ENCODE assay signal across 9 cellular contexts in the genomic region with DNA sequence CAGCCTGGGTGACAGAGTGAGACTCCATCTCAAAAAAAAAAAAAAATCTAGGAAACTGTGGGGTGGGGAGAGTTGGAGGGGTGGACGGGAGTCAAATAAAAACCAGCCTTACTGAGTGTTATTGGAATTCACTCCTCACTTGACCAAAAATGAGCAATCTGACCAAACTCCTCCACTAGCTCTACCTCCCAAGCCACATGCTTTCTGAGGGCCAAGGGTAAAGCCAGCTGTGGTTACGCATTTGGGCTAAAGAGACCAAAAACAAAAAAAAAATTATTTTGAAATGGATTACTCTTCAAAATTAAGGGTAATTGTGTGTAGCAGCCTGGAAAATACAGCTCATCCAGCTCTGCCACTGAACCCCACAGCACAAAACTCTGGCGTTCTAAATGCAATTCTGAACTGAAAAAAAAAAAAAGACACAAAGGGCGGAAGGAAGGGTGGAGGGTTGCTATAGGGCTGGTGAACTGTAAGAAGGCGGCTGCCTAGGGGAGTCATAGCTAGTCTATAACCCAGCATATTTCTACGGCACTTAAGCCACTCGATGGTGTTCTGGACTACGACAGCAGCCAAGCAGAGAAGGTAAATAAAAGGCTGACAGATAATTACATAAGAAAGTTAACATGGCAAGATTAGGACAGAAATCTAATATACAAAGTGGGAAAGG. TPM values are rescaled to one million over a fixed set of nuclear protein-coding genes. Genes with fewer than 3 reads are reported as not detected.
DNase-seq lines count a peak whose midpoint lies in the region; ATAC-seq and TF ChIP-seq lines count a peak whose summit lies in the region.
"Had no signal": no experiment of that assay in that cellular context is flagged by ENCODE, and none has a peak within 500 bp of the region (broad histone marks: within the 10 kb centered on the region; RNA-seq: fewer than 3 reads in every experiment).

No MANE protein-coding gene starts in this region.

- H3K27me3 Mint-ChIP-seq in activated CD8-positive, alpha-beta memory T cell treated with anti-CD3 and anti-CD28 coated beads, Interleukin-2, amount 10 ng/mL, durations not matched to agents 7 days and 5 days: no peaks in the 10 kb centered on the region
- H3K27me3 Mint-ChIP-seq in naive thymus-derived CD4-positive, alpha-beta T cell: no peaks in the 10 kb centered on the region

- peak; percentile 60 for ATAC-seq in activated CD8-positive, alpha-beta memory T cell treated with anti-CD3 and anti-CD28 coated beads, Interleukin-2, amount 10 ng/mL, durations not matched to agents 7 days and 5 days
- ATAC-seq in body of pancreas (peak; percentile 48), GM21447 (IDR thresholded peaks at IDR 0.05; ENCODE audit: unreplicated experiment) (no peak)
- ATAC-seq in naive thymus-derived CD4-positive, alpha-beta T cell: peak; percentile 88

- H3K4me3 ChIP-seq in body of pancreas: no peak overlapping the region
- peak overlapping the region; percentile 31 for H3K4me3 ChIP-seq in naive thymus-derived CD4-positive, alpha-beta T cell (ENCODE audit: low read length)
- H3K4me3 ChIP-seq in thyroid gland (replicated peaks in 1 of 3): no peak overlapping the region

- H3K27me3 ChIP-seq in body of pancreas (no peaks in the 10 kb centered on the region), thyroid gland (no peaks in the 10 kb centered on the region)
- H3K27me3 ChIP-seq in naive thymus-derived CD4-positive, alpha-beta T cell (ENCODE audit: control insufficient read depth in 2 of 2, insufficient read depth in 2 of 2, low read length in 2 of 2): no peaks in the 10 kb centered on the region

- H3K4me3 Mint-ChIP-seq in activated CD8-positive, alpha-beta memory T cell treated with anti-CD3 and anti-CD28 coated beads, Interleukin-2, amount 10 ng/mL, durations not matched to agents 7 days and 5 days: no peak overlapping the region
- peak overlapping the region; percentile 25 to 89 (median 78) for H3K4me3 Mint-ChIP-seq in naive thymus-derived CD4-positive, alpha-beta T cell

- H3K9me3 Mint-ChIP-seq in activated CD8-positive, alpha-beta memory T cell treated with anti-CD3 and anti-CD28 coated beads, Interleukin-2, amount 10 ng/mL, durations not matched to agents 7 days and 5 days (ENCODE audit: low read depth): no peaks in the 10 kb centered on the region
- H3K9me3 Mint-ChIP-seq in naive thymus-derived CD4-positive, alpha-beta T cell: no peaks in the 10 kb centered on the region

- peaks cover 2% of the 10 kb centered on the region for H3K36me3 Mint-ChIP-seq in activated CD8-positive, alpha-beta memory T cell treated with anti-CD3 and anti-CD28 coated beads, Interleukin-2, amount 10 ng/mL, durations not matched to agents 7 days and 5 days
- peaks cover 0 to 31% (median 13%) of the 10 kb centered on the region in 5 donors for H3K36me3 Mint-ChIP-seq in naive thymus-derived CD4-positive, alpha-beta T cell

- H3K27ac Mint-ChIP-seq in activated CD8-positive, alpha-beta memory T cell treated with anti-CD3 and anti-CD28 coated beads, Interleukin-2, amount 10 ng/mL, durations not matched to agents 7 days and 5 days: peak overlapping the region; percentile 65
- H3K27ac Mint-ChIP-seq in naive thymus-derived CD4-positive, alpha-beta T cell: peak overlapping the region; percentile 86 to 98 (median 94)

- TF ChIP-seq POLR2A in body of pancreas (IDR thresholded peaks at IDR 0.05): no peak
- TF ChIP-seq POLR2A in thyroid gland (IDR thresholded peaks at IDR 0.05): peak in 1 of 2 donors; percentile 20

- peaks cover 22% of the 10 kb centered on the region for H3K4me1 Mint-ChIP-seq in activated CD8-positive, alpha-beta memory T cell treated with anti-CD3 and anti-CD28 coated beads, Interleukin-2, amount 10 ng/mL, durations not matched to agents 7 days and 5 days
- H3K4me1 Mint-ChIP-seq in naive thymus-derived CD4-positive, alpha-beta T cell: peaks cover 41 to 96% (median 85%) of the 10 kb centered on the region in 7 donors

- POLR2A ChIA-PET in naive thymus-derived CD4-positive, alpha-beta T cell (lab: Charles Lee): interaction anchor here (0.7 to 2.5 kb wide), 4 partner anchors 8 to 87 kb away, joined by 3 to 7 read pairs (median 6); a partner anchor contains a TSS

- CTCF ChIA-PET in activated CD8-positive, alpha-beta memory T cell treated with anti-CD3 and anti-CD28 coated beads, Interleukin-2, amount 10 ng/mL, durations not matched to agents 7 days and 5 days (lab: Charles Lee): interaction anchor here (0.7 to 1.7 kb wide), 2 partner anchors 7 to 20 kb away, joined by 3 to 5 read pairs; a partner anchor contains a TSS
- CTCF ChIA-PET in naive thymus-derived CD4-positive, alpha-beta T cell (lab: Charles Lee): interaction anchor here (0.6 to 1.3 kb wide), 3 partner anchors 8 to 87 kb away, joined by 3 to 7 read pairs (median 3); a partner anchor contains a TSS

- H3K36me3 ChIP-seq in body of pancreas (replicated peaks in 1 of 2; ENCODE audit: insufficient read depth in 1 of 2, low read depth in 2 of 2) (no peaks in the 10 kb centered on the region), thyroid gland (no peaks in the 10 kb centered on the region)
- H3K36me3 ChIP-seq in naive thymus-derived CD4-positive, alpha-beta T cell (ENCODE audit: control insufficient read depth in 2 of 3, insufficient read depth in 3 of 3, low read length in 3 of 3): no peaks in the 10 kb centered on the region

- TF ChIP-seq CTCF in body of pancreas (IDR thresholded peaks at IDR 0.05): no peak
- TF ChIP-seq CTCF in thyroid gland (IDR thresholded peaks at IDR 0.05): no peak

- intact Hi-C loops in body of pancreas (cut with DNase I) (no loop called here), thyroid gland (cut with DNase I) (no loop called here)
- intact Hi-C loops in naive thymus-derived CD4-positive, alpha-beta T cell (cut with micrococcal nuclease): loop anchor here (1.0 to 10.0 kb wide), 9 partner anchors 8 to 1636 kb away; a partner anchor contains a TSS

- 35 to 54% methylated on average over 8 of the region's 8 CpGs for WGBS in body of pancreas, 2 donors
- 20 to 28% methylated on average over 8 of the region's 8 CpGs for WGBS in thyroid gland, 2 donors

- H3K9me3 ChIP-seq in body of pancreas (no peaks in the 10 kb centered on the region), thyroid gland (no peaks in the 10 kb centered on the region)
- no peaks in the 10 kb centered on the region for H3K9me3 ChIP-seq in naive thymus-derived CD4-positive, alpha-beta T cell (ENCODE audit: control insufficient read depth in 2 of 3, low read length in 3 of 3)

- H3K4me1 ChIP-seq in body of pancreas (no peaks in the 10 kb centered on the region), thyroid gland (peaks cover 64 to 92% of the 10 kb centered on the region in 2 donors)
- peaks cover 0 to 61% of the 10 kb centered on the region in 2 donors for H3K4me1 ChIP-seq in naive thymus-derived CD4-positive, alpha-beta T cell (ENCODE audit: control insufficient read depth in 2 of 2, insufficient read depth in 2 of 2, low read length in 2 of 2)

- H3K27ac ChIP-seq in body of pancreas: no peak overlapping the region
- H3K27ac ChIP-seq in naive thymus-derived CD4-positive, alpha-beta T cell (ENCODE audit: low read depth, low read length): peak overlapping the region; percentile 74
- peak overlapping the region; percentile 63 to 99 (median 97) for H3K27ac ChIP-seq in thyroid gland

- DNase-seq in activated CD8-positive, alpha-beta memory T cell treated with anti-CD3 and anti-CD28 coated beads, Interleukin-2, amount 10 ng/mL, durations not matched to agents 7 days and 5 days: no peak
- DNase-seq in activated CD8-positive, alpha-beta memory T cell treated with anti-CD3 and anti-CD28 coated beads, Interleukin-2, amount 50 U/mL, for 48 hours: no peak
- DNase-seq in body of pancreas: peak in 1 of 4 donors; percentile 13
- peak in 8 of 9 donors; percentile 33 to 60 (median 44) for DNase-seq in naive thymus-derived CD4-positive, alpha-beta T cell
- DNase-seq in thyroid gland: peak; percentile 23 to 35
- no peak for DNase-seq in NCI-H1436 (lab: John Stamatoyannopoulos, UW)
- no peak for DNase-seq in activated CD4-positive, CD25-positive, alpha-beta regulatory T cell treated with anti-CD3 and anti-CD28 coated beads, Interleukin-2, amount 50 U/mL, for 72 hours
- DNase-seq: GOT3 had no signal

RNA-seq across cellular contexts. Expression of a gene that starts 7.8 kb away (rescaled TPM):
- total RNA-seq in activated CD8-positive, alpha-beta memory T cell treated with anti-CD3 and anti-CD28 coated beads, Interleukin-2, amount 10 ng/mL, durations not matched to agents 7 days and 5 days: 100 to 1,000 TPM; 101 TPM
- total RNA-seq in body of pancreas: 10 to 100 TPM; 10.9 to 56.0 TPM
- 100 to 1,000 TPM; 119 to 160 (median 126) TPM for total RNA-seq in naive thymus-derived CD4-positive, alpha-beta T cell
- 100 to 1,000 TPM in 1 of 2 donors, 10 to 100 TPM in 1; 63.6 to 101 TPM for polyA plus RNA-seq in naive thymus-derived CD4-positive, alpha-beta T cell
- 100 to 1,000 TPM; 168 to 423 (median 312) TPM for total RNA-seq in thyroid gland

Comparison
In these comparisons a context has a peak if more than half of its experiments do, and no peak if none do; other contexts are left out.
1. DNase-seq: peak in naive thymus-derived CD4-positive, alpha-beta T cell (8 of 9) and thyroid gland (2 of 2); none in activated CD8-positive, alpha-beta memory T cell treated with anti-CD3 and anti-CD28 coated beads, Interleukin-2, amount 10 ng/mL, durations not matched to agents 7 days and 5 days (single experiment), activated CD8-positive, alpha-beta memory T cell treated with anti-CD3 and anti-CD28 coated beads, Interleukin-2, amount 50 U/mL, for 48 hours (single experiment), NCI-H1436 (single experiment) and activated CD4-positive, CD25-positive, alpha-beta regulatory T cell treated with anti-CD3 and anti-CD28 coated beads, Interleukin-2, amount 50 U/mL, for 72 hours (single experiment).
2. H3K27ac ChIP-seq: peak in naive thymus-derived CD4-positive, alpha-beta T cell (single experiment) and thyroid gland (3 of 3); none in body of pancreas (0 of 4).
3. intact Hi-C loops: an anchor here in naive thymus-derived CD4-positive, alpha-beta T cell (1.0 to 10.0 kb wide); none called in body of pancreas and thyroid gland.